In genomic region chr22:36722055-36722454, GRCh38 we compare ENCODE assay signal across 38 cellular contexts. TPM values are rescaled to one million over a fixed set of nuclear protein-coding genes. Genes with fewer than 3 reads are reported as not detected.
"Had no signal": no experiment of that assay in that cellular context is flagged by ENCODE, and none has a peak within 500 bp of the region (broad histone marks: within the 10 kb centered on the region; RNA-seq: fewer than 3 reads in every experiment).

No MANE protein-coding gene starts in this region.

- ATAC-seq: activated naive CD4-positive, alpha-beta T cell treated with anti-CD3 and anti-CD28 coated beads, Interleukin-2, amount 50 U/mL, for 72 hours; activated naive CD8-positive, alpha-beta T cell treated with anti-CD3 and anti-CD28 coated beads, Interleukin-2, amount 50 U/mL, for 24 hours; activated T-cell treated with anti-CD3 and anti-CD28 coated beads, Interleukin-2, amount 50 U/mL, for 4 hours; activated T-cell treated with anti-CD3 and anti-CD28 coated beads, Interleukin-2, amount 50 U/mL, for 72 hours; activated T-helper 17 cell treated with anti-CD3 and anti-CD28 coated beads, Interleukin-2, amount 50 U/mL, for 72 hours; body of pancreas had no signal

- H3K4me3 ChIP-seq: adrenal gland, ascending aorta, body of pancreas, breast epithelium, cardiac muscle cell had no signal

- H3K27me3 ChIP-seq: ascending aorta, body of pancreas had no signal

- H3K27ac ChIP-seq: adrenal gland, ascending aorta, body of pancreas, brain microvascular endothelial cell, breast epithelium, cardiac muscle cell had no signal

- FAIRE-seq: astrocyte, bronchial epithelial cell had no signal

- DNase-seq: activated effector memory CD4-positive, alpha-beta T cell treated with anti-CD3 and anti-CD28 coated beads, Interleukin-2, amount 50 U/mL, for 16 hours; activated effector memory CD4-positive, alpha-beta T cell treated with Interleukin-2 at 50 U/mL for 16 hours; activated gamma-delta T cell; activated gamma-delta T cell treated with Interleukin-2 at 50 U/mL for 16 hours; activated naive CD4-positive, alpha-beta T cell; activated naive CD4-positive, alpha-beta T cell treated with anti-CD3 and anti-CD28 coated beads for 36 hours; activated naive CD4-positive, alpha-beta T cell treated with anti-CD3 and anti-CD28 coated beads, Interleukin-2, amount 10 ng/mL, durations not matched to agents 7 days and 5 days; activated naive CD4-positive, alpha-beta T cell treated with anti-CD3 and anti-CD28 coated beads, Interleukin-2, amount 50 U/mL, for 16 hours; activated naive CD4-positive, alpha-beta T cell treated with Interleukin-2 at 50 U/mL for 16 hours; activated naive CD8-positive, alpha-beta T cell treated with anti-CD3 and anti-CD28 coated beads for 36 hours; activated naive CD8-positive, alpha-beta T cell treated with anti-CD3 and anti-CD28 coated beads, Interleukin-2, amount 10 ng/mL, durations not matched to agents 7 days and 5 days; activated naive CD8-positive, alpha-beta T cell treated with anti-CD3 and anti-CD28 coated beads, Interleukin-2, amount 50 U/mL, for 24 hours; activated T-cell treated with anti-CD3 and anti-CD28 coated beads, Interleukin-2, amount 50 U/mL, for 1 hour; activated T-cell treated with anti-CD3 and anti-CD28 coated beads, Interleukin-2, amount 50 U/mL, for 24 hours; activated T-cell treated with anti-CD3 and anti-CD28 coated beads, Interleukin-2, amount 50 U/mL, for 4 hours; activated T-cell treated with anti-CD3 and anti-CD28 coated beads, Interleukin-2, amount 50 U/mL, for 48 hours; activated T-cell treated with anti-CD3 and anti-CD28 coated beads, Interleukin-2, amount 50 U/mL, for 72 hours; adrenal gland; amniotic stem cell; amygdala; aorta; body of pancreas; brain microvascular endothelial cell; caudate nucleus; central memory CD4-positive, alpha-beta T cell; cerebellar nuclear complex had no signal

- H3K36me3 ChIP-seq: adrenal gland, ascending aorta, brain microvascular endothelial cell, breast epithelium, cardiac muscle cell had no signal

- H3K9me3 ChIP-seq: adrenal gland, ascending aorta, body of pancreas, breast epithelium had no signal

- H3K4me1 ChIP-seq: adrenal gland, ascending aorta, body of pancreas, breast epithelium had no signal

RNA-seq across cellular contexts. Expression of gene CACNG2, which starts 18.5 kb away (rescaled TPM):
- total RNA-seq: activated naive CD4-positive, alpha-beta T cell treated with anti-CD3 and anti-CD28 coated beads for 36 hours; activated naive CD4-positive, alpha-beta T cell treated with anti-CD3 and anti-CD28 coated beads, Interleukin-2, amount 50 U/mL, for 72 hours; activated naive CD8-positive, alpha-beta T cell treated with anti-CD3 and anti-CD28 coated beads for 36 hours; activated naive CD8-positive, alpha-beta T cell treated with anti-CD3 and anti-CD28 coated beads, Interleukin-2, amount 10 ng/mL, durations not matched to agents 7 days and 5 days; activated T-cell treated with anti-CD3 and anti-CD28 coated beads, Interleukin-2, amount 50 U/mL, for 4 hours; activated T-cell treated with anti-CD3 and anti-CD28 coated beads, Interleukin-2, amount 50 U/mL, for 72 hours; activated T-helper 1 cell treated with anti-CD3 and anti-CD28 coated beads, Interleukin-12 subunit alpha, Interleukin-12 subunit beta, Interleukin-2, Interleukin-4 antibody, amounts not matched to agents 30 ng/mL and 10 ng/mL and 1 ng/mL, durations not matched to agents 14 hours and 24 hours and 36 hours; activated T-helper 17 cell treated with anti-CD3 and anti-CD28 coated beads, Interleukin-2, amount 50 U/mL, for 72 hours; activated T-helper 2 cell treated with anti-CD3 and anti-CD28 coated beads, Interferon-gamma antibody, Interleukin-2, Interleukin-4, amounts not matched to agents 10 μg/mL and 5 μg/mL and 100 μg/mL, durations not matched to agents 14 hours and 24 hours and 36 hours; aorta; ascending aorta; astrocyte; body of pancreas; breast epithelium; bronchial epithelial cell; cardiac muscle cell; cardiac septum; chondrocyte had no signal
- polyA plus RNA-seq: adipose tissue, cardiac muscle cell had no signal
